In genomic region chr21:33924079-33924765, GRCh38 we compare ENCODE assay signal across 8 cellular contexts. TPM values are rescaled to one million over a fixed set of nuclear protein-coding genes. Genes with fewer than 3 reads are reported as not detected.
DNase-seq lines count a peak whose midpoint lies in the region; ATAC-seq and TF ChIP-seq lines count a peak whose summit lies in the region.

No MANE protein-coding gene starts in this region.

- H3K4me1 ChIP-seq in right atrium auricular region, result peaks cover 0 to 10% of the 10 kb centered on the region in 2 donors

- CTCF ChIA-PET in T-cell (lab: Charles Lee), result interaction anchor here (0.6 to 3.3 kb wide), 44 partner anchors 9 to 443 kb away, joined by 3 to 118 read pairs (median 4); partner anchors contain the start of genes MRPS6 (in 1 of the 2) and SLC5A3 (in 1 of the 2)

- H3K27me3 ChIP-seq in right atrium auricular region, result no peaks in the 10 kb centered on the region

- no peaks in the 10 kb centered on the region for H3K36me3 ChIP-seq in right atrium auricular region

- peaks cover 0 to 15% (median 11%) of the 10 kb centered on the region in 3 donors for H3K4me1 Mint-ChIP-seq in T-cell

- ATAC-seq in T-cell (replicated peaks in 1 of 4) (peak; percentile 94 to 97 (median 96)), sciatic nerve (peak; percentile 97), HG02884 (IDR thresholded peaks at IDR 0.05; ENCODE audit: unreplicated experiment) (no peak)

- H3K27ac ChIP-seq in right atrium auricular region, result no peak overlapping the region

- no peaks in the 10 kb centered on the region for H3K27me3 Mint-ChIP-seq in T-cell

- no peaks in the 10 kb centered on the region for H3K9me3 Mint-ChIP-seq in T-cell

- no peaks in the 10 kb centered on the region for H3K9me3 ChIP-seq in right atrium auricular region

- no peak overlapping the region for H3K4me3 Mint-ChIP-seq in T-cell

- peak overlapping the region; percentile 25 to 77 for H3K27ac Mint-ChIP-seq in T-cell

- peak; percentile 77 for DNase-seq in EL
- DNase-seq in HFF-Myc (ENCODE audit: extremely low read depth, low read depth), result peak; percentile 55
- DNase-seq in NCI-H1436 treated with DMSO at 0.1 percent for 48 hours (lab: John Stamatoyannopoulos, UW), result peak; percentile 38
- DNase-seq in T-cell, result peak; percentile 63 to 98 (median 86)
- peak; percentile 58 for DNase-seq in amniotic stem cell (lab: John Stamatoyannopoulos, UW)
- peak; percentile 91 for DNase-seq in right atrium auricular region (ENCODE audit: low spot score)
- DNase-seq in sciatic nerve (ENCODE audit: low spot score), result peak; percentile 97

- no peaks in the 10 kb centered on the region for H3K36me3 Mint-ChIP-seq in T-cell

- POLR2A ChIA-PET in T-cell (lab: Charles Lee), result interaction anchor here (0.6 to 1.4 kb wide), 7 partner anchors 14 to 706 kb away, joined by 3 to 7 read pairs (median 3); partner anchors contain the start of genes MRPS6 (in 1 of the 2) and SLC5A3 (in 1 of the 2)

- intact Hi-C loops in sciatic nerve (cut with DNase I), result loop anchor here (2.0 kb wide), 1 partner anchor 427 kb away; no protein-coding TSS in a partner anchor

- H3K4me3 ChIP-seq in HFF-Myc (replicated peaks; ENCODE audit: low read depth, low read length) (no peak overlapping the region), right atrium auricular region (no peak overlapping the region)

- TF ChIP-seq CTCF in HFF-Myc (IDR thresholded peaks at IDR 0.05; ENCODE audit: low read depth, low read length, missing control alignments) (peak; percentile 87), right atrium auricular region (IDR thresholded peaks at IDR 0.05) (peak; percentile 81 to 92)

RNA-seq across cellular contexts. Expression of gene ATP5PO, which starts 8.6 kb away (rescaled TPM):
- total RNA-seq in T-cell, result 100 to 1,000 TPM; 125 to 138 (median 137) TPM
- total RNA-seq in right atrium auricular region, result 100 to 1,000 TPM; 593 to 693 TPM
- 112 TPM for total RNA-seq in sciatic nerve

Comparison
In these comparisons a context has a peak if more than half of its experiments do, and no peak if none do; other contexts are left out.
1. DNase-seq: peak in every context shown above with its lines; median percentile 97 in sciatic nerve; 91 in right atrium auricular region; 86 in T-cell; 77 in EL; 58 in amniotic stem cell; 55 in HFF-Myc; 38 in NCI-H1436 treated with DMSO at 0.1 percent for 48 hours.